14 cellular contexts compared by ENCODE assay signal in the genomic region with DNA sequence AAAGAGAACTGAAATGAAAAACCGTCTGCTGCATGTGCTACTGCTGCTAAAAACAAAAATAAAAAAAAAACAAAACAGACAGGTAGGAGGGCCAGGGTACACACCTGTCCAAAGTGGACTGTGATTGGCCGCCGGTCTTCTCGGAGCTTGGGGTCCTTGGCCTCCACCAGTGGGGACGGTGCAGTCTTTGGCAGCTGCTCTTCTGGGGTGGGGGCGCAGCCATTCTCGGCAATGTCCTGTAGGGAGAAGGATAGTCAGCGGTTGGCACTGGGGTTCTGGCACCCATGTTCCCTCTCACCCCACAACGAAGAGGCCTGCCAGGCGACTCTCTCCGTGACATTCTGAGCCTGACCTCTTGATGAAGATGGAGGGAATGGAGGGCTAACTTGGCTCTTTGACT.
DNase-seq lines count a peak whose midpoint lies in the region; ATAC-seq and TF ChIP-seq lines count a peak whose summit lies in the region.
"Had no signal": no experiment of that assay in that cellular context is flagged by ENCODE, and none has a peak within 500 bp of the region (broad histone marks: within the 10 kb centered on the region; RNA-seq: fewer than 3 reads in every experiment).

No MANE protein-coding gene starts in this region.

- H3K4me3 ChIP-seq in GM23338 (no peak overlapping the region), neuronal stem cell (ENCODE audit: low read length in 2 of 2) (no peak overlapping the region)
- H3K4me3 ChIP-seq: BLaER1 treated with 17β-estradiol and CSF1 and Interleukin-3, amounts not matched to agents 10 nM and 100 nM; GM12878 had no signal

- peak overlapping the region; percentile 93 for H2AK5ac ChIP-seq in neuronal stem cell (ENCODE audit: low read depth, low read length)

- ATAC-seq in GM23338 (no peak), WTC11 (0 out of 2 replicates have a peak, but pooled peaks have one; percentile 14)
- ATAC-seq: CD8-positive, alpha-beta T cell; GM12878 had no signal

- H2AFZ ChIP-seq in GM23338 (no peak overlapping the region), neuronal stem cell (ENCODE audit: low read length) (no peak overlapping the region)

- DNase-seq in GM23338 (ENCODE audit: low spot score) (no peak), WTC11 (ENCODE audit: low spot score) (no peak), mesenteric fat pad (ENCODE audit: low spot score) (peak; percentile 65), neuronal stem cell (ENCODE audit: low spot score) (no peak), globus pallidus (ENCODE audit: low spot score) (no peak), endothelial cell (ENCODE audit: low spot score) (no peak), NCI-H128 (lab: John Stamatoyannopoulos, UW; ENCODE audit: unreplicated experiment) (no peak)
- DNase-seq: Calu3; CD8-positive, alpha-beta T cell; HCEC 1CT had no signal

- H3K27ac ChIP-seq in GM23338 (ENCODE audit: low read depth), result no peak overlapping the region
- H3K27ac ChIP-seq in neuronal stem cell (replicated peaks; ENCODE audit: low read length), result peak overlapping the region; percentile 46
- H3K27ac ChIP-seq: BLaER1 treated with 17β-estradiol and CSF1 and Interleukin-3, amounts not matched to agents 10 nM and 100 nM; HL-60 had no signal

- H4K91ac ChIP-seq in neuronal stem cell (ENCODE audit: low read depth, low read length, poor library complexity), result no peak overlapping the region

- no peaks in the 10 kb centered on the region for H3K79me2 ChIP-seq in GM23338 (replicated peaks; ENCODE audit: insufficient read depth)

- H3K23ac ChIP-seq in neuronal stem cell (ENCODE audit: low read depth, low read length, poor library complexity), result no peak overlapping the region

- no peaks in the 10 kb centered on the region for H3K36me3 Mint-ChIP-seq in GM23338 (ENCODE audit: low read depth)
- H3K36me3 Mint-ChIP-seq in WTC11, result no peaks in the 10 kb centered on the region
- no peaks in the 10 kb centered on the region for H3K36me3 Mint-ChIP-seq in endothelial cell (ENCODE audit: low read depth, unreplicated experiment)

- H3K4me1 ChIP-seq in GM23338 (ENCODE audit: insufficient read depth) (peaks cover 20% of the 10 kb centered on the region), neuronal stem cell (ENCODE audit: control insufficient read depth in 2 of 2, insufficient read depth in 1 of 2, low read depth in 1 of 2, low read length in 2 of 2) (peaks cover 34 to 41% of the 10 kb centered on the region in 2 donors)

- POLR2A ChIA-PET in WTC11 (lab: Charles Lee), result no interaction called here

- H3K27me3 ChIP-seq in GM23338 (ENCODE audit: insufficient read depth) (no peaks in the 10 kb centered on the region), neuronal stem cell (ENCODE audit: control insufficient read depth in 3 of 3, insufficient read depth in 3 of 3, low read depth in 1 of 3, low read length in 3 of 3) (no peaks in the 10 kb centered on the region)
- H3K27me3 ChIP-seq: BLaER1 treated with 17β-estradiol and CSF1 and Interleukin-3, amounts not matched to agents 10 nM and 100 nM had no signal

- no peaks in the 10 kb centered on the region for H3K9me3 ChIP-seq in neuronal stem cell (replicated peaks in 1 of 2; ENCODE audit: control insufficient read depth in 2 of 2, insufficient read depth in 1 of 2, low read depth in 1 of 2, low read length in 2 of 2)
- H3K9me3 ChIP-seq: BLaER1 treated with 17β-estradiol and CSF1 and Interleukin-3, amounts not matched to agents 10 nM and 100 nM had no signal

- H3K4me3 Mint-ChIP-seq in GM23338, result no peak overlapping the region
- no peak overlapping the region for H3K4me3 Mint-ChIP-seq in WTC11
- no peak overlapping the region for H3K4me3 Mint-ChIP-seq in endothelial cell (ENCODE audit: unreplicated experiment)
- H3K4me3 Mint-ChIP-seq: B cell; CD8-positive, alpha-beta T cell had no signal

- H4K8ac ChIP-seq in neuronal stem cell (ENCODE audit: low read depth, low read length), result no peak overlapping the region

- TF ChIP-seq CTCF in GM23338 (conservative IDR thresholded peaks at IDR 0.05; ENCODE audit: low read depth in 2 of 2) (no peak), WTC11 (IDR thresholded peaks at IDR 0.05) (no peak), endothelial cell (IDR thresholded peaks at IDR 0.05; ENCODE audit: unreplicated experiment) (no peak)

- H4K20me1 ChIP-seq in GM23338 (replicated peaks; ENCODE audit: insufficient read depth), result no peaks in the 10 kb centered on the region

- H3K4ac ChIP-seq in neuronal stem cell (ENCODE audit: low read length), result no peak overlapping the region

- H2BK15ac ChIP-seq in neuronal stem cell (ENCODE audit: low read length), result peak overlapping the region; percentile 2

- H3K27ac Mint-ChIP-seq in GM23338 (0 out of 2 replicates have a peak overlapping the region, but pooled peaks have one; percentile 57), WTC11 (no peak overlapping the region), endothelial cell (ENCODE audit: unreplicated experiment) (no peak overlapping the region)
- H3K27ac Mint-ChIP-seq: B cell; CD8-positive, alpha-beta T cell had no signal

- H3K14ac ChIP-seq in neuronal stem cell (ENCODE audit: low read length), result no peak overlapping the region

- peak overlapping the region; percentile 93 for H2BK12ac ChIP-seq in neuronal stem cell (ENCODE audit: low read length)

- H3K79me1 ChIP-seq in neuronal stem cell (ENCODE audit: low read depth, low read length), result no peaks in the 10 kb centered on the region

- H3K4me2 ChIP-seq in GM23338 (no peak overlapping the region), neuronal stem cell (ENCODE audit: insufficient read depth, low read length, poor library complexity, severe bottlenecking) (no peak overlapping the region)
- H3K4me2 ChIP-seq: BLaER1 treated with 17β-estradiol and CSF1 and Interleukin-3, amounts not matched to agents 10 nM and 100 nM had no signal

- H3K9me2 ChIP-seq in GM23338 (ENCODE audit: insufficient read depth), result no peaks in the 10 kb centered on the region

- H3K36me3 ChIP-seq in GM23338 (ENCODE audit: insufficient read depth) (no peaks in the 10 kb centered on the region), neuronal stem cell (replicated peaks in 1 of 2; ENCODE audit: control insufficient read depth in 2 of 2, insufficient read depth in 2 of 2, low read length in 2 of 2) (no peaks in the 10 kb centered on the region)

- H3K27me3 Mint-ChIP-seq in GM23338 (ENCODE audit: insufficient read depth, low read depth, poor library complexity) (peaks cover 4% of the 10 kb centered on the region), WTC11 (ENCODE audit: low read depth) (no peaks in the 10 kb centered on the region), endothelial cell (ENCODE audit: unreplicated experiment) (no peaks in the 10 kb centered on the region)
- H3K27me3 Mint-ChIP-seq: B cell had no signal

- CTCF ChIA-PET in WTC11 (lab: Charles Lee), result interaction anchor here (1.0 kb wide), 1 partner anchor 41 kb away, joined by 3 read pairs; no protein-coding TSS in a partner anchor

- H3K4me1 Mint-ChIP-seq in GM23338 (peaks cover 26% of the 10 kb centered on the region), WTC11 (peaks cover 20% of the 10 kb centered on the region), endothelial cell (ENCODE audit: unreplicated experiment) (peaks cover 13% of the 10 kb centered on the region)
- H3K4me1 Mint-ChIP-seq: B cell had no signal

- peak overlapping the region; percentile 62 for H2BK5ac ChIP-seq in neuronal stem cell (ENCODE audit: low read length)

- peak overlapping the region; percentile 90 for H3K18ac ChIP-seq in neuronal stem cell (ENCODE audit: low read length)

- no peak overlapping the region for H3K9ac ChIP-seq in neuronal stem cell (ENCODE audit: low read depth, low read length, poor library complexity)
- H3K9ac ChIP-seq: BLaER1 treated with 17β-estradiol and CSF1 and Interleukin-3, amounts not matched to agents 10 nM and 100 nM had no signal

- H3K9me3 Mint-ChIP-seq in GM23338, result no peaks in the 10 kb centered on the region
- H3K9me3 Mint-ChIP-seq in WTC11, result no peaks in the 10 kb centered on the region
- H3K9me3 Mint-ChIP-seq in endothelial cell (ENCODE audit: unreplicated experiment), result no peaks in the 10 kb centered on the region
- H3K9me3 Mint-ChIP-seq: CD8-positive, alpha-beta T cell had no signal

- no CpG with 5 or more reads among the region's 11 CpGs for WGBS in neuronal stem cell (ENCODE audit: extremely low coverage in 2 of 2, insufficient read length in 2 of 2, insufficient replicate concordance in 1 of 2), 2 donors

- peak overlapping the region; percentile 16 for H2BK120ac ChIP-seq in neuronal stem cell (ENCODE audit: low read depth, low read length)

- no peaks in the 10 kb centered on the region for H3F3A ChIP-seq in GM23338 (replicated peaks; ENCODE audit: low read depth)

TF ChIP-seq in GM23338, 12 proteins besides CTCF, POLR2A, EP300 and RAD21:
- TF ChIP-seq POLR2AphosphoS5 (IDR thresholded peaks at IDR 0.05; ENCODE audit: low read depth) (no peak), EZH2phosphoT487 (IDR thresholded peaks at IDR 0.05; ENCODE audit: unreplicated experiment) (no peak), ZNF331 (CRISPR knock-in tag; IDR thresholded peaks at IDR 0.05; ENCODE audit: low read depth) (no peak), NANOG (IDR thresholded peaks at IDR 0.05; ENCODE audit: borderline replicate concordance) (no peak), EZH2 (IDR thresholded peaks at IDR 0.05; ENCODE audit: low read depth, unreplicated experiment) (no peak)

TF ChIP-seq in WTC11, 78 proteins besides CTCF, POLR2A, EP300 and RAD21:
- no peak for TF ChIP-seq GTF2I (CRISPR knock-in tag; conservative IDR thresholded peaks at IDR 0.05)
- no peak for TF ChIP-seq ZNF396 (CRISPR knock-in tag; IDR thresholded peaks at IDR 0.05; ENCODE audit: borderline replicate concordance)
- TF ChIP-seq, protein P1, sequence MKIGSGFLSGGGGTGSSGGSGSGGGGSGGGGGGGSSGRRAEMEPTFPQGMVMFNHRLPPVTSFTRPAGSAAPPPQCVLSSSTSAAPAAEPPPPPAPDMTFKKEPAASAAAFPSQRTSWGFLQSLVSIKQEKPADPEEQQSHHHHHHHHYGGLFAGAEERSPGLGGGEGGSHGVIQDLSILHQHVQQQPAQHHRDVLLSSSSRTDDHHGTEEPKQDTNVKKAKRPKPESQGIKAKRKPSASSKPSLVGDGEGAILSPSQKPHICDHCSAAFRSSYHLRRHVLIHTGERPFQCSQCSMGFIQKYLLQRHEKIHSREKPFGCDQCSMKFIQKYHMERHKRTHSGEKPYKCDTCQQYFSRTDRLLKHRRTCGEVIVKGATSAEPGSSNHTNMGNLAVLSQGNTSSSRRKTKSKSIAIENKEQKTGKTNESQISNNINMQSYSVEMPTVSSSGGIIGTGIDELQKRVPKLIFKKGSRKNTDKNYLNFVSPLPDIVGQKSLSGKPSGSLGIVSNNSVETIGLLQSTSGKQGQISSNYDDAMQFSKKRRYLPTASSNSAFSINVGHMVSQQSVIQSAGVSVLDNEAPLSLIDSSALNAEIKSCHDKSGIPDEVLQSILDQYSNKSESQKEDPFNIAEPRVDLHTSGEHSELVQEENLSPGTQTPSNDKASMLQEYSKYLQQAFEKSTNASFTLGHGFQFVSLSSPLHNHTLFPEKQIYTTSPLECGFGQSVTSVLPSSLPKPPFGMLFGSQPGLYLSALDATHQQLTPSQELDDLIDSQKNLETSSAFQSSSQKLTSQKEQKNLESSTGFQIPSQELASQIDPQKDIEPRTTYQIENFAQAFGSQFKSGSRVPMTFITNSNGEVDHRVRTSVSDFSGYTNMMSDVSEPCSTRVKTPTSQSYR (CRISPR knock-in tag; IDR thresholded peaks at IDR 0.05), result no peak
- TF ChIP-seq ZNF423 (CRISPR knock-in tag; IDR thresholded peaks at IDR 0.05), result no peak
